ENCODE assay signal across 14 cellular contexts in genomic region chr18:48920408-48921038, GRCh38. TPM values are rescaled to one million over a fixed set of nuclear protein-coding genes. Genes with fewer than 3 reads are reported as not detected.
DNase-seq lines count a peak whose midpoint lies in the region; ATAC-seq and TF ChIP-seq lines count a peak whose summit lies in the region.
"Had no signal": no experiment of that assay in that cellular context is flagged by ENCODE, and none has a peak within 500 bp of the region (broad histone marks: within the 10 kb centered on the region; RNA-seq: fewer than 3 reads in every experiment).

No MANE protein-coding gene starts in this region.

- H3K27ac ChIP-seq in CD8-positive, alpha-beta memory T cell (ENCODE audit: low read depth, low read length), result no peak overlapping the region
- H3K27ac ChIP-seq in Panc1 (ENCODE audit: low read length), result peak overlapping the region; percentile 51
- H3K27ac ChIP-seq: C4-2B had no signal

- CTCF ChIA-PET in CD8-positive, alpha-beta memory T cell (lab: Charles Lee), result interaction anchor here (0.8 kb wide), 1 partner anchor 144 kb away, joined by 3 read pairs; no protein-coding TSS in a partner anchor
- CTCF ChIA-PET in Panc1 (lab: Charles Lee), result no interaction called here

- no peaks in the 10 kb centered on the region for H3K27me3 Mint-ChIP-seq in CD8-positive, alpha-beta memory T cell
- H3K27me3 Mint-ChIP-seq in endothelial cell (ENCODE audit: unreplicated experiment), result peaks cover 11% of the 10 kb centered on the region

- TSS peak; percentile 64 for BruUV-seq in Panc1 (replicated peaks; lab: Mats Ljungman, UMichigan)

- H3K4me3 Mint-ChIP-seq in CD8-positive, alpha-beta memory T cell, result peak overlapping the region in 3 of 7 donors; percentile 41 to 76 (median 43)
- peak overlapping the region; percentile 38 for H3K4me3 Mint-ChIP-seq in endothelial cell (ENCODE audit: unreplicated experiment)

- H3K27me3 ChIP-seq in CD8-positive, alpha-beta memory T cell (ENCODE audit: insufficient read depth, low read length, poor library complexity, severe bottlenecking), result no peaks in the 10 kb centered on the region
- no peaks in the 10 kb centered on the region for H3K27me3 ChIP-seq in Panc1 (ENCODE audit: control insufficient read depth, insufficient read depth, low read length)

- H3K4me1 ChIP-seq in CD8-positive, alpha-beta memory T cell (ENCODE audit: insufficient read depth, low read length), result peaks cover 35% of the 10 kb centered on the region
- peaks cover 51% of the 10 kb centered on the region for H3K4me1 ChIP-seq in Panc1 (ENCODE audit: control insufficient read depth, insufficient read depth, low read length)
- H3K4me1 ChIP-seq: HAP-1 had no signal

- peaks cover 0 to 2% (median 0%) of the 10 kb centered on the region in 5 donors for H3K9me3 Mint-ChIP-seq in CD8-positive, alpha-beta memory T cell
- no peaks in the 10 kb centered on the region for H3K9me3 Mint-ChIP-seq in endothelial cell (ENCODE audit: unreplicated experiment)

- no peak for ATAC-seq in Panc1

- peak overlapping the region in 6 of 8 donors; percentile 51 to 92 (median 60) for H3K27ac Mint-ChIP-seq in CD8-positive, alpha-beta memory T cell
- H3K27ac Mint-ChIP-seq in endothelial cell (ENCODE audit: unreplicated experiment), result no peak overlapping the region

- POLR2A ChIA-PET in CD8-positive, alpha-beta memory T cell (lab: Charles Lee), result no interaction called here
- POLR2A ChIA-PET in Panc1 (lab: Charles Lee), result no interaction called here

- no peak for TF ChIP-seq CTCF in Panc1 (IDR thresholded peaks at IDR 0.05)
- TF ChIP-seq CTCF in endothelial cell (IDR thresholded peaks at IDR 0.05; ENCODE audit: unreplicated experiment), result no peak

- no peak overlapping the region for H3K4me3 ChIP-seq in CD8-positive, alpha-beta memory T cell (ENCODE audit: low read length)
- no peak overlapping the region for H3K4me3 ChIP-seq in Panc1 (ENCODE audit: low read depth in 2 of 2, low read length in 2 of 2)
- H3K4me3 ChIP-seq: HAP-1, prostate gland had no signal

- intact Hi-C loops in Panc1 (cut with micrococcal nuclease; ENCODE audit: unreplicated experiment), result loop anchor here (10.0 kb wide), 1 partner anchor 136 kb away; no protein-coding TSS in a partner anchor

- peaks cover 3% of the 10 kb centered on the region for H3K36me3 ChIP-seq in CD8-positive, alpha-beta memory T cell (ENCODE audit: insufficient read depth, low read length)
- no peaks in the 10 kb centered on the region; the same call in 1 of the 2 replicates for H3K36me3 ChIP-seq in Panc1 (ENCODE audit: control insufficient read depth, insufficient read depth, low read length)
- H3K36me3 ChIP-seq: prostate gland had no signal

- peaks cover 42 to 66% (median 54%) of the 10 kb centered on the region in 3 donors for H3K4me1 Mint-ChIP-seq in CD8-positive, alpha-beta memory T cell
- peaks cover 20% of the 10 kb centered on the region for H3K4me1 Mint-ChIP-seq in endothelial cell (ENCODE audit: unreplicated experiment)

- in situ Hi-C loops in Panc1 (cut with HindIII; ENCODE audit: low pct_unique_long_range_greater_than_20kb, low sequenced_read_pairs), result loop anchor here (5.0 kb wide), 1 partner anchor 78 kb away; no protein-coding TSS in a partner anchor

- peak in 1 of 5 donors; percentile 25 for DNase-seq in CD8-positive, alpha-beta memory T cell
- no peak for DNase-seq in Panc1 (ENCODE audit: low read depth, low spot score)
- DNase-seq in endothelial cell (ENCODE audit: low spot score), result no peak
- peak; percentile 69 for DNase-seq in pons (ENCODE audit: low spot score)
- DNase-seq in NCI-H146 treated with DMSO at 0.1 percent for 48 hours (lab: John Stamatoyannopoulos, UW; ENCODE audit: unreplicated experiment), result no peak
- DNase-seq in stimulated activated CD4-positive, alpha-beta T cell treated with anti-CD3 and anti-CD28 coated beads, Interleukin-4, amount 100 ng/mL, for 24 hours, result no peak
- no peak for DNase-seq in SKM-1 (lab: John Stamatoyannopoulos, UW; ENCODE audit: unreplicated experiment)
- DNase-seq: erythroblast; mammary epithelial cell; stimulated activated CD4-positive, alpha-beta T cell treated with anti-CD3 and anti-CD28 coated beads, Interleukin-2, amount 100 ng/mL, for 24 hours; stimulated activated naive CD4-positive, alpha-beta T cell had no signal

- H3K9me3 ChIP-seq in CD8-positive, alpha-beta memory T cell (ENCODE audit: low read length), result no peaks in the 10 kb centered on the region
- H3K9me3 ChIP-seq in Panc1 (ENCODE audit: control insufficient read depth, insufficient read depth, low read depth, low read length), result no peaks in the 10 kb centered on the region
- H3K9me3 ChIP-seq: HAP-1, prostate gland had no signal

- H3K36me3 Mint-ChIP-seq in CD8-positive, alpha-beta memory T cell, result peaks cover 4 to 42% (median 13%) of the 10 kb centered on the region in 3 donors
- peaks cover 19% of the 10 kb centered on the region for H3K36me3 Mint-ChIP-seq in endothelial cell (ENCODE audit: low read depth, unreplicated experiment)

RNA-seq across cellular contexts. Expression of gene SMAD7, which starts 30.2 kb away (rescaled TPM):
- 10 to 100 TPM; 23.3 TPM for total RNA-seq in CD8-positive, alpha-beta memory T cell
- 7.0 TPM for polyA plus RNA-seq in CD8-positive, alpha-beta memory T cell
- total RNA-seq in Panc1 (2021; ENCODE audit: unreplicated experiment) (21.3 TPM), endothelial cell (ENCODE audit: unreplicated experiment) (30.1 TPM)
- 14.5 TPM for polyA plus RNA-seq in Panc1 (2012; ENCODE audit: insufficient read length)
